Comparison of ENCODE assay signal across 11 cellular contexts in the genomic region with DNA sequence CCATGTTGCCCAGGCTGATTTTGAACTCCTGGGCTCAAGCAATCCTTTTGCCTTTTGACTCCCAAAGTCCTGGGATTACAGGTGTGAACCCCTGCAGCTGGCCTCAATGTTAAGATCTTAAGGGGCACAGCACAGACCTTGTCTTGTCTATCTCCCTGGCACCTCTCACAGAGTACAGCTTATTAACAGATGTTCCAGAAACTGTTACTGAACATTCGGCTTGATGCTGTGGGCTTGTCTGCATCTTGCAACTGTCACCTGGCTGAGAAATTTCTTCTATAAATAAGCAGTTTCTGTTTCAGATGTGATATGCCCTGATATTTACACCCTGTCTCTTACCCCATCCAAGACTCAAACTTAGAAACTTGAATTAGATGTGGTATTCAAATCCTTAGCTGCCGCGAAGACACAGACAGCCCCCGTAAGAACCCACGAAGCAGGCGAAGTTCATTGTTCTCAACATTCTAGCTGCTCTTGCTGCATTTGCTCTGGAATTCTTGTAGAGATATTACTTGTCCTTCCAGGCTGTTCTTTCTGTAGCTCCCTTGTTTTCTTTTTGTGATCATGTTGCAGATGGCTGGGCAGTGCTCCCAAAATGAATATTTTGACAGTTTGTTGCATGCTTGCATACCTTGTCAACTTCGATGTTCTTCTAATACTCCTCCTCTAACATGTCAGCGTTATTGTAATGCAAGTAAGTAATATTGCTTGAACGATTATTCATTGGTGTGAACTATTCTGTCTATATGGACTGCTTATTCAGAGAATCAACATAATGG. TPM values are rescaled to one million over a fixed set of nuclear protein-coding genes. Genes with fewer than 3 reads are reported as not detected.
DNase-seq lines count a peak whose midpoint lies in the region; ATAC-seq, FAIRE-seq and TF ChIP-seq lines count a peak whose summit lies in the region.
"Had no signal": no experiment of that assay in that cellular context is flagged by ENCODE, and none has a peak within 500 bp of the region (broad histone marks: within the 10 kb centered on the region; RNA-seq: fewer than 3 reads in every experiment).

A gene (plus strand): TSS at position 450 of the 779 bp plus-strand sequence. CDS start 115 bp downstream, at position 565.

- H3K4me3 ChIP-seq in HepG2 (replicated peaks in 1 of 3; ENCODE audit: insufficient read depth in 1 of 3, low read depth in 2 of 3, low read length in 3 of 3): no peak within 1 kb of the TSS; a peak in 1 of 6 replicates
- H3K4me3 ChIP-seq in right lobe of liver: no peak within 1 kb of the TSS
- no peak within 1 kb of the TSS for H3K4me3 ChIP-seq in uterus
- H3K4me3 ChIP-seq in MG63: no peak within 1 kb of the TSS
- H3K4me3 ChIP-seq: esophagus muscularis mucosa had no signal

- ATAC-seq in HepG2 (0 out of 3 replicates have a peak, but pooled peaks have one; percentile 23), right lobe of liver (no peak), HG02759 (IDR thresholded peaks at IDR 0.05; ENCODE audit: unreplicated experiment) (peak; percentile 76)
- ATAC-seq: natural killer cell treated with Interleukin-12 subunit alpha and Interleukin-12 subunit beta and Interleukin-15 and Interleukin-18, amount 100 ng/mL, for 72 hours had no signal

- DNase-seq in HepG2 (ENCODE audit: low spot score) (no peak), right lobe of liver (no peak), NAMALWA (ENCODE audit: low spot score) (peak; percentile 86), uterus (no peak), MG63 (no peak), RKO (ENCODE audit: low spot score) (no peak), mucosa of gallbladder (ENCODE audit: low spot score) (no peak)

- H3K36me3 ChIP-seq in HepG2 (replicated peaks in 1 of 2; ENCODE audit: control insufficient read depth in 1 of 2, insufficient read depth in 2 of 2, low read length in 2 of 2) (no peaks in the 10 kb centered on the region), right lobe of liver (no peaks in the 10 kb centered on the region), uterus (no peaks in the 10 kb centered on the region), MG63 (no peaks in the 10 kb centered on the region)
- H3K36me3 ChIP-seq: esophagus muscularis mucosa had no signal

- CTCF ChIA-PET in HepG2 (lab: Yijun Ruan, JAX; ENCODE audit: low intra/inter-chr PET ratio, low total read pairs): no interaction called here

- in situ Hi-C loops in HepG2 (cut with HindIII; ENCODE audit: extremely low pct_ligation_motif_present, low pct_unique_long_range_greater_than_20kb): no loop called here

- H3K9me3 ChIP-seq in HepG2 (ENCODE audit: low read length): no peaks in the 10 kb centered on the region
- H3K9me3 ChIP-seq in right lobe of liver: no peaks in the 10 kb centered on the region
- H3K9me3 ChIP-seq in uterus: no peaks in the 10 kb centered on the region
- no peaks in the 10 kb centered on the region for H3K9me3 ChIP-seq in MG63
- H3K9me3 ChIP-seq: esophagus muscularis mucosa had no signal

- 31% methylated on average over 9 of the region's 9 CpGs for WGBS in HepG2 (ENCODE audit: low lambda C conversion rate)
- 85% methylated on average over 9 of the region's 9 CpGs for WGBS in right lobe of liver (ENCODE audit: insufficient coverage, low coverage, low lambda C conversion rate, missing lambda C conversion rate)

- FAIRE-seq in HepG2 (lab: Jason Lieb, UNC): no peak

- no peak for TF ChIP-seq CTCF in HepG2 (CRISPR knock-in tag; IDR thresholded peaks at IDR 0.05)
- TF ChIP-seq CTCF in right lobe of liver (IDR thresholded peaks at IDR 0.05): no peak
- TF ChIP-seq CTCF in uterus (IDR thresholded peaks at IDR 0.05): no peak

- no TSS peak for BruUV-seq in HepG2 (replicated peaks; lab: Mats Ljungman, UMichigan)

- H3K9ac ChIP-seq in HepG2 (ENCODE audit: insufficient read depth, low read depth, low read length): no peak within 1 kb of the TSS

- H3K27me3 ChIP-seq in HepG2 (ENCODE audit: control insufficient read depth in 1 of 2, insufficient read depth in 2 of 2, low read length in 2 of 2): peaks cover 4 to 19% of the 10 kb centered on the region in 2 experiments; a peak in 4 of 5 replicates
- H3K27me3 ChIP-seq in right lobe of liver: no peaks in the 10 kb centered on the region
- no peaks in the 10 kb centered on the region for H3K27me3 ChIP-seq in uterus
- H3K27me3 ChIP-seq in MG63: no peaks in the 10 kb centered on the region

- TF ChIP-seq EP300 in HepG2 (IDR thresholded peaks at IDR 0.05; ENCODE audit: low read depth in 2 of 2, low read length in 2 of 2): no peak
- TF ChIP-seq EP300 in HepG2 (CRISPR knock-in tag; IDR thresholded peaks at IDR 0.05; ENCODE audit: borderline replicate concordance): no peak

- H2AFZ ChIP-seq in HepG2 (ENCODE audit: low read length): no peak within 1 kb of the TSS

- H3K27ac ChIP-seq in HepG2 (ENCODE audit: extremely low read length, insufficient read depth, low read length): no peak within 1 kb of the TSS
- no peak within 1 kb of the TSS for H3K27ac ChIP-seq in right lobe of liver
- H3K27ac ChIP-seq in uterus: no peak within 1 kb of the TSS
- H3K27ac ChIP-seq: esophagus muscularis mucosa had no signal

- peak within 1 kb of the TSS; percentile 29 for H3K4me2 ChIP-seq in HepG2 (ENCODE audit: low read depth, low read length)

- POLR2A ChIA-PET in HepG2 (lab: Yijun Ruan, JAX): interaction anchor here (3.6 kb wide), 1 partner anchor 12 kb away, joined by 17 read pairs; a partner anchor contains a TSS

- intact Hi-C loops in HepG2 (cut with micrococcal nuclease; ENCODE audit: unreplicated experiment): no loop called here
- intact Hi-C loops in right lobe of liver (cut with DNase I): no loop called here
- intact Hi-C loops in uterus (cut with DNase I; ENCODE audit: low total_unique reads): no loop called here

- peaks cover 34% of the 10 kb centered on the region for H3K4me1 ChIP-seq in HepG2 (ENCODE audit: insufficient read depth, low read length)
- no peaks in the 10 kb centered on the region for H3K4me1 ChIP-seq in right lobe of liver
- H3K4me1 ChIP-seq in uterus: no peaks in the 10 kb centered on the region

- TF ChIP-seq POLR2A in HepG2 (IDR thresholded peaks at IDR 0.05; ENCODE audit: insufficient read depth in 1 of 2, low read depth in 2 of 2, low read length in 2 of 2) (no peak), right lobe of liver (IDR thresholded peaks at IDR 0.05) (no peak), uterus (IDR thresholded peaks at IDR 0.05) (no peak)

- H3K79me2 ChIP-seq in HepG2 (ENCODE audit: insufficient read depth, low read length): no peaks in the 10 kb centered on the region

- TF ChIP-seq RAD21 in HepG2 (CRISPR knock-in tag; IDR thresholded peaks at IDR 0.05): no peak

- H4K20me1 ChIP-seq in HepG2 (ENCODE audit: insufficient read depth, low read length): no peaks in the 10 kb centered on the region

TF ChIP-seq in HepG2, 621 proteins besides CTCF, POLR2A, EP300 and RAD21:
- TF ChIP-seq ATF1 (CRISPR knock-in tag; IDR thresholded peaks at IDR 0.05) (no peak), RNF2 (conservative IDR thresholded peaks at IDR 0.05; ENCODE audit: low read depth) (0 out of 2 replicates have a peak, but pooled peaks have one; percentile 20), SATB2 (CRISPR knock-in tag; IDR thresholded peaks at IDR 0.05) (no peak), NFIC (IDR thresholded peaks at IDR 0.05; ENCODE audit: low read length) (no peak), SOX5 (CRISPR knock-in tag; IDR thresholded peaks at IDR 0.05; ENCODE audit: borderline replicate concordance) (no peak), ZNF562 (CRISPR knock-in tag; IDR thresholded peaks at IDR 0.05; ENCODE audit: borderline replicate concordance) (0 out of 2 replicates have a peak, but pooled peaks have one; percentile 16), ZNF124 (CRISPR knock-in tag; IDR thresholded peaks at IDR 0.05) (0 out of 2 replicates have a peak, but pooled peaks have one; percentile 35), IRX3 (CRISPR knock-in tag; IDR thresholded peaks at IDR 0.05; ENCODE audit: borderline replicate concordance, low read depth) (no peak)
- TF ChIP-seq, protein P1, sequence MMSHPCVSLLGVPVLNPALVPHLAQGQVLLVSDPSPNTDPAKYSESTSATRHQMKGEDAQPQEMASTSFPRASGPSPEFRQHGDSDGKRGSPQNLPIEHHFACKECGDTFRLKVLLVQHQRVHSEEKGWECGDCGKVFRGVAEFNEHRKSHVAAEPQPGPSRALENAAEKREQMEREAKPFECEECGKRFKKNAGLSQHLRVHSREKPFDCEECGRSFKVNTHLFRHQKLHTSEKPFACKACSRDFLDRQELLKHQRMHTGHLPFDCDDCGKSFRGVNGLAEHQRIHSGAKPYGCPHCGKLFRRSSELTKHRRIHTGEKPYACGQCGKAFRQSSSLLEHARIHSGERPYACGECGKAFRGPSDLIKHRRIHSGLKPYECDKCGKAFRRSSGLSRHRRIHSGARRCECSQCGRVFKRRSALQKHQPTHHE (CRISPR knock-in tag; IDR thresholded peaks at IDR 0.05; ENCODE audit: borderline replicate concordance): no peak

RNA-seq across cellular contexts. Expression of the gene that starts here (rescaled TPM):
- total RNA-seq in HepG2 (2016; rRNA removed; fragmentation: Illumina TruSeq; extraction: Trizol): not detected in 2 replicates
- not detected in 2 replicates for total RNA-seq in HepG2 (2016; cell fraction: cytosol; rRNA removed; fragmentation: Illumina TruSeq; extraction: Trizol; ENCODE audit: low read depth)
- not detected in 2 replicates for total RNA-seq in HepG2 (2016; cell fraction: insoluble cytoplasmic fraction; rRNA removed; fragmentation: Illumina TruSeq; extraction: Trizol)
- not detected in 2 replicates for total RNA-seq in HepG2 (2016; cell fraction: membrane; rRNA removed; fragmentation: Illumina TruSeq; extraction: Trizol)
- total RNA-seq in HepG2 (2016; cell fraction: nucleus; rRNA removed; fragmentation: Illumina TruSeq; extraction: Trizol): not detected in 2 replicates
- not detected in 2 replicates for polyA plus RNA-seq in HepG2 (2011; rRNA removed)
- polyA plus RNA-seq in HepG2 (2011; cell fraction: cytosol; rRNA removed): not detected in 2 replicates
- polyA plus RNA-seq in HepG2 (2011; cell fraction: nucleus; rRNA removed): not detected in 2 replicates
- polyA plus RNA-seq in HepG2 (2012): not detected in 2 replicates
- polyA plus RNA-seq in HepG2 (2016; cell fraction: cytosol; fragmentation: Illumina TruSeq; extraction: Trizol; ENCODE audit: low read depth): not detected in 2 replicates
- not detected in 2 replicates for polyA plus RNA-seq in HepG2 (2016; cell fraction: insoluble cytoplasmic fraction; fragmentation: Illumina TruSeq; extraction: Trizol; ENCODE audit: low read depth)
- not detected in 2 replicates for polyA plus RNA-seq in HepG2 (2016; cell fraction: membrane; fragmentation: Illumina TruSeq; extraction: Trizol; ENCODE audit: low read depth)
- polyA plus RNA-seq in HepG2 (2016; cell fraction: nucleus; fragmentation: Illumina TruSeq; extraction: Trizol; ENCODE audit: insufficient read depth, low read depth): not detected in 2 replicates
- not detected in 2 replicates for polyA minus RNA-seq in HepG2 (2011; rRNA and poly(A)+ RNA removed; ENCODE audit: low replicate concordance)
- polyA minus RNA-seq in HepG2 (2011; cell fraction: cytosol; rRNA and poly(A)+ RNA removed): not detected in 2 replicates
- not detected in 2 replicates for polyA minus RNA-seq in HepG2 (2011; cell fraction: nucleus; rRNA and poly(A)+ RNA removed)
- under 1 TPM in 1 of 6 experiments, not detected in 5; 0.44 TPM for total RNA-seq in right lobe of liver
- total RNA-seq in uterus: under 1 TPM in 1 of 4 donors, not detected in 3; 0.73 TPM
- not detected in 2 replicates for total RNA-seq in MG63 (2014; rRNA removed; shearing (Covaris generic); ENCODE audit: low replicate concordance)
- total RNA-seq in mucosa of gallbladder: 0.46 TPM
- total RNA-seq: activated T-helper 1 cell treated with anti-CD3 and anti-CD28 coated beads, Interleukin-12 subunit alpha, Interleukin-12 subunit beta, Interleukin-2, Interleukin-4 antibody, amounts not matched to agents 30 ng/mL and 10 ng/mL and 1 ng/mL, durations not matched to agents 14 hours and 24 hours and 36 hours; esophagus muscularis mucosa; natural killer cell treated with Interleukin-12 subunit alpha and Interleukin-12 subunit beta and Interleukin-15 and Interleukin-18, amount 100 ng/mL, for 72 hours had no signal

Comparison
In these comparisons a context has a peak if more than half of its experiments do, and no peak if none do; other contexts are left out.
1. Peak in ATAC-seq and H3K4me2 ChIP-seq in HepG2; RNA of the gene not detected or under 1 TPM.